8 cellular contexts compared by ENCODE assay signal in genomic region chr16:84175351-84176081, GRCh38. TPM values are rescaled to one million over a fixed set of nuclear protein-coding genes. Genes with fewer than 3 reads are reported as not detected.
DNase-seq lines count a peak whose midpoint lies in the region; ATAC-seq and TF ChIP-seq lines count a peak whose summit lies in the region.

No MANE protein-coding gene starts in this region.

- intact Hi-C loops in Caco-2 (cut with micrococcal nuclease; ENCODE audit: unreplicated experiment) = loop anchor here (1.0 to 2.0 kb wide), 3 partner anchors 30 to 91 kb away; partner anchors contain the start of genes DNAAF1, HSDL1 and MBTPS1

- no peaks in the 10 kb centered on the region; the same call in 1 of the 2 replicates for H3K36me3 ChIP-seq in Caco-2 (ENCODE audit: control insufficient read depth, insufficient read depth, low read length)
- no peaks in the 10 kb centered on the region for H3K36me3 ChIP-seq in hepatocyte (replicated peaks; ENCODE audit: insufficient read depth, low read depth)

- H3K9me3 ChIP-seq in Caco-2 (no peaks in the 10 kb centered on the region), hepatocyte (ENCODE audit: low read depth) (no peaks in the 10 kb centered on the region)

- no peak overlapping the region for H3K4me2 ChIP-seq in hepatocyte

- TF ChIP-seq RAD21 in Ishikawa (IDR thresholded peaks at IDR 0.05; ENCODE audit: low read depth) = peak; percentile 70; the same call in 1 of the 2 replicates

- H3K36me3 Mint-ChIP-seq in Caco-2 (ENCODE audit: insufficient read depth, unreplicated experiment) = peaks cover 8% of the 10 kb centered on the region

- H3K4me3 ChIP-seq in Caco-2 (ENCODE audit: low read depth, low read length) = no peak overlapping the region
- no peak overlapping the region for H3K4me3 ChIP-seq in hepatocyte

- no peaks in the 10 kb centered on the region for H3K27me3 ChIP-seq in Caco-2 (replicated peaks; ENCODE audit: control insufficient read depth, insufficient read depth, low read length)
- H3K27me3 ChIP-seq in hepatocyte = no peaks in the 10 kb centered on the region

- H3K4me3 Mint-ChIP-seq in Caco-2 (ENCODE audit: unreplicated experiment) = no peak overlapping the region

- H2AFZ ChIP-seq in hepatocyte = no peak overlapping the region

- H4K20me1 ChIP-seq in hepatocyte (ENCODE audit: insufficient read depth, poor library complexity, severe bottlenecking) = no peaks in the 10 kb centered on the region

- peak; percentile 73 for ATAC-seq in GM21515 (IDR thresholded peaks at IDR 0.05; ENCODE audit: unreplicated experiment)

- BruUV-seq in Caco-2 (replicated peaks; lab: Mats Ljungman, UMichigan) = no TSS peak

- H3K9me2 ChIP-seq in hepatocyte (replicated peaks; ENCODE audit: insufficient read depth) = no peaks in the 10 kb centered on the region

- no peaks in the 10 kb centered on the region for H3K9me3 Mint-ChIP-seq in Caco-2 (ENCODE audit: unreplicated experiment)

- DNase-seq in Caco-2 (peak; percentile 70 to 80), SK-MEL-5 (ENCODE audit: low read depth, low spot score) (peak; percentile 81), amniotic epithelial cell (ENCODE audit: low read depth) (peak; percentile 53), hepatocyte (ENCODE audit: low spot score) (peak; percentile 80), SHP77 (lab: John Stamatoyannopoulos, UW) (no peak)
- DNase-seq in stimulated activated CD4-positive, alpha-beta T cell treated with anti-CD3 and anti-CD28 coated beads, Interleukin-12 subunit alpha, Interleukin-12 subunit beta, amount 100 ng/mL, for 48 hours (ENCODE audit: low read depth in 2 of 3, low spot score in 1 of 3) = peak; percentile 27 to 50 (median 42)

- peak overlapping the region; percentile 36 for H3K27ac Mint-ChIP-seq in Caco-2 (ENCODE audit: unreplicated experiment)

- TF ChIP-seq EP300 in Ishikawa (IDR thresholded peaks at IDR 0.05; ENCODE audit: borderline replicate concordance) = no peak

- H3K4me1 Mint-ChIP-seq in Caco-2 (ENCODE audit: low read depth, unreplicated experiment) = no peaks in the 10 kb centered on the region

- TF ChIP-seq CTCF in Caco-2 (IDR thresholded peaks at IDR 0.05; ENCODE audit: insufficient read depth in 1 of 2, low read depth in 1 of 2, low read length in 1 of 2, severe bottlenecking in 1 of 2, unreplicated experiment in 1 of 2) (peak; percentile 67 to 69), hepatocyte (IDR thresholded peaks at IDR 0.05; ENCODE audit: poor library complexity) (peak; percentile 65)

- 44% methylated on average over 10 of the region's 10 CpGs for WGBS in hepatocyte (ENCODE audit: low lambda C conversion rate, missing lambda C conversion rate)

- CTCF ChIA-PET in Caco-2 (lab: Charles Lee) = interaction anchor here (0.6 to 1.9 kb wide), 4 partner anchors 11 to 185 kb away, joined by 3 to 10 read pairs (median 4); partner anchors contain the start of genes MBTPS1 and TAF1C

- no peak overlapping the region for H3K27ac ChIP-seq in hepatocyte

- in situ Hi-C loops in SK-MEL-5 (cut with HindIII; ENCODE audit: low pct_unique_long_range_greater_than_20kb, low sequenced_read_pairs) = no loop called here

- POLR2A ChIA-PET in Caco-2 (lab: Charles Lee) = no interaction called here

- H3K79me2 ChIP-seq in hepatocyte = no peaks in the 10 kb centered on the region

- peaks cover 16% of the 10 kb centered on the region for H3K4me1 ChIP-seq in Caco-2
- H3K4me1 ChIP-seq in hepatocyte (ENCODE audit: insufficient read depth) = peaks cover 15% of the 10 kb centered on the region

- H3K27me3 Mint-ChIP-seq in Caco-2 (ENCODE audit: insufficient read depth, unreplicated experiment) = no peaks in the 10 kb centered on the region

TF ChIP-seq in Ishikawa, 13 proteins besides CTCF, POLR2A, EP300 and RAD21:
- TF ChIP-seq TAF1 (IDR thresholded peaks at IDR 0.05; ENCODE audit: low read depth) (no peak), ZBTB7A (IDR thresholded peaks at IDR 0.05; ENCODE audit: low read depth) (no peak), CEBPB (IDR thresholded peaks at IDR 0.05) (no peak), CREB1 (IDR thresholded peaks at IDR 0.05; ENCODE audit: low read depth) (no peak), MAX (IDR thresholded peaks at IDR 0.05) (0 out of 2 replicates have a peak, but pooled peaks have one; percentile 18), YY1 (IDR thresholded peaks at IDR 0.05; ENCODE audit: low read depth) (no peak)
- TF ChIP-seq, protein P1, sequence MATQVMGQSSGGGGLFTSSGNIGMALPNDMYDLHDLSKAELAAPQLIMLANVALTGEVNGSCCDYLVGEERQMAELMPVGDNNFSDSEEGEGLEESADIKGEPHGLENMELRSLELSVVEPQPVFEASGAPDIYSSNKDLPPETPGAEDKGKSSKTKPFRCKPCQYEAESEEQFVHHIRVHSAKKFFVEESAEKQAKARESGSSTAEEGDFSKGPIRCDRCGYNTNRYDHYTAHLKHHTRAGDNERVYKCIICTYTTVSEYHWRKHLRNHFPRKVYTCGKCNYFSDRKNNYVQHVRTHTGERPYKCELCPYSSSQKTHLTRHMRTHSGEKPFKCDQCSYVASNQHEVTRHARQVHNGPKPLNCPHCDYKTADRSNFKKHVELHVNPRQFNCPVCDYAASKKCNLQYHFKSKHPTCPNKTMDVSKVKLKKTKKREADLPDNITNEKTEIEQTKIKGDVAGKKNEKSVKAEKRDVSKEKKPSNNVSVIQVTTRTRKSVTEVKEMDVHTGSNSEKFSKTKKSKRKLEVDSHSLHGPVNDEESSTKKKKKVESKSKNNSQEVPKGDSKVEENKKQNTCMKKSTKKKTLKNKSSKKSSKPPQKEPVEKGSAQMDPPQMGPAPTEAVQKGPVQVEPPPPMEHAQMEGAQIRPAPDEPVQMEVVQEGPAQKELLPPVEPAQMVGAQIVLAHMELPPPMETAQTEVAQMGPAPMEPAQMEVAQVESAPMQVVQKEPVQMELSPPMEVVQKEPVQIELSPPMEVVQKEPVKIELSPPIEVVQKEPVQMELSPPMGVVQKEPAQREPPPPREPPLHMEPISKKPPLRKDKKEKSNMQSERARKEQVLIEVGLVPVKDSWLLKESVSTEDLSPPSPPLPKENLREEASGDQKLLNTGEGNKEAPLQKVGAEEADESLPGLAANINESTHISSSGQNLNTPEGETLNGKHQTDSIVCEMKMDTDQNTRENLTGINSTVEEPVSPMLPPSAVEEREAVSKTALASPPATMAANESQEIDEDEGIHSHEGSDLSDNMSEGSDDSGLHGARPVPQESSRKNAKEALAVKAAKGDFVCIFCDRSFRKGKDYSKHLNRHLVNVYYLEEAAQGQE (IDR thresholded peaks at IDR 0.05; ENCODE audit: low read depth) = no peak

RNA-seq across cellular contexts. Expression of gene TAF1C, which starts 11.3 kb away (rescaled TPM):
- total RNA-seq in Caco-2 (2022) = 69.9 and 79.7 TPM in 2 replicates
- 39.7 and 54.1 TPM in 2 replicates for total RNA-seq in SK-MEL-5 (2014; rRNA removed; shearing (Covaris generic))
- 87.7 and 104 TPM in 2 replicates for polyA plus RNA-seq in SK-MEL-5 (2015; cell fraction: cytosol; rRNA removed)
- polyA plus RNA-seq in SK-MEL-5 (2015; cell fraction: nucleus; rRNA removed) = 1,333 and 1,594 TPM in 2 replicates
- 30.2 and 32.8 TPM in 2 replicates for total RNA-seq in hepatocyte
- polyA plus RNA-seq in hepatocyte = 39.2 and 58.0 TPM in 2 replicates

RNA-seq across cellular contexts. Expression of gene ADAD2, which starts 15.4 kb away (rescaled TPM):
- not detected in 2 replicates for total RNA-seq in Caco-2 (2022)
- 0.11 and 0.21 TPM in 2 replicates for total RNA-seq in SK-MEL-5 (2014; rRNA removed; shearing (Covaris generic))
- polyA plus RNA-seq in SK-MEL-5 (2015; cell fraction: cytosol; rRNA removed) = 0.15 TPM in 1 of 2 replicates, not detected in the other
- 0.06 TPM in 1 of 2 replicates, not detected in the other for polyA plus RNA-seq in SK-MEL-5 (2015; cell fraction: nucleus; rRNA removed)
- total RNA-seq in hepatocyte = not detected in 2 replicates
- 0.30 TPM in 1 of 2 replicates, not detected in the other for polyA plus RNA-seq in hepatocyte

RNA-seq across cellular contexts. Expression of gene DNAAF1, which starts 30.4 kb away (rescaled TPM):
- 0.07 TPM in 1 of 2 replicates, not detected in the other for total RNA-seq in Caco-2 (2022)
- total RNA-seq in SK-MEL-5 (2014; rRNA removed; shearing (Covaris generic)) = 0.16 and 0.63 TPM in 2 replicates
- not detected in 2 replicates for polyA plus RNA-seq in SK-MEL-5 (2015; cell fraction: cytosol; rRNA removed)
- polyA plus RNA-seq in SK-MEL-5 (2015; cell fraction: nucleus; rRNA removed) = 0.16 TPM in 1 of 2 replicates, not detected in the other
- total RNA-seq in hepatocyte = 0.13 and 0.16 TPM in 2 replicates
- 0.12 and 0.31 TPM in 2 replicates for polyA plus RNA-seq in hepatocyte

RNA-seq across cellular contexts. Expression of gene HSDL1, which starts 30.5 kb away (rescaled TPM):
- total RNA-seq in Caco-2 (2022) (21.0 and 23.7 TPM in 2 replicates), hepatocyte (24.9 and 26.7 TPM in 2 replicates)
- 41.1 and 42.0 TPM in 2 replicates for total RNA-seq in SK-MEL-5 (2014; rRNA removed; shearing (Covaris generic))
- 19.6 and 26.9 TPM in 2 replicates for polyA plus RNA-seq in SK-MEL-5 (2015; cell fraction: cytosol; rRNA removed)
- 19.1 and 24.6 TPM in 2 replicates for polyA plus RNA-seq in SK-MEL-5 (2015; cell fraction: nucleus; rRNA removed)
- polyA plus RNA-seq in hepatocyte = 14.3 and 20.1 TPM in 2 replicates

RNA-seq across cellular contexts. Expression of gene MBTPS1, which starts 58.8 kb away (rescaled TPM):
- total RNA-seq in Caco-2 (2022) (93.2 and 96.4 TPM in 2 replicates), hepatocyte (76.8 and 82.9 TPM in 2 replicates)
- 48.7 and 52.3 TPM in 2 replicates for total RNA-seq in SK-MEL-5 (2014; rRNA removed; shearing (Covaris generic))
- 88.9 and 112 TPM in 2 replicates for polyA plus RNA-seq in SK-MEL-5 (2015; cell fraction: cytosol; rRNA removed)
- 90.3 and 122 TPM in 2 replicates for polyA plus RNA-seq in SK-MEL-5 (2015; cell fraction: nucleus; rRNA removed)
- 61.5 and 65.9 TPM in 2 replicates for polyA plus RNA-seq in hepatocyte

Comparison
In these comparisons a context has a peak if more than half of its experiments do, and no peak if none do; other contexts are left out.
1. DNase-seq: peak in Caco-2 (2 of 2), SK-MEL-5 (single experiment), amniotic epithelial cell (single experiment), hepatocyte (single experiment) and stimulated activated CD4-positive, alpha-beta T cell treated with anti-CD3 and anti-CD28 coated beads, Interleukin-12 subunit alpha, Interleukin-12 subunit beta, amount 100 ng/mL, for 48 hours (3 of 3); none in SHP77 (0 of 2).